Comparison of ENCODE assay signal across 8 cellular contexts in the genomic region with DNA sequence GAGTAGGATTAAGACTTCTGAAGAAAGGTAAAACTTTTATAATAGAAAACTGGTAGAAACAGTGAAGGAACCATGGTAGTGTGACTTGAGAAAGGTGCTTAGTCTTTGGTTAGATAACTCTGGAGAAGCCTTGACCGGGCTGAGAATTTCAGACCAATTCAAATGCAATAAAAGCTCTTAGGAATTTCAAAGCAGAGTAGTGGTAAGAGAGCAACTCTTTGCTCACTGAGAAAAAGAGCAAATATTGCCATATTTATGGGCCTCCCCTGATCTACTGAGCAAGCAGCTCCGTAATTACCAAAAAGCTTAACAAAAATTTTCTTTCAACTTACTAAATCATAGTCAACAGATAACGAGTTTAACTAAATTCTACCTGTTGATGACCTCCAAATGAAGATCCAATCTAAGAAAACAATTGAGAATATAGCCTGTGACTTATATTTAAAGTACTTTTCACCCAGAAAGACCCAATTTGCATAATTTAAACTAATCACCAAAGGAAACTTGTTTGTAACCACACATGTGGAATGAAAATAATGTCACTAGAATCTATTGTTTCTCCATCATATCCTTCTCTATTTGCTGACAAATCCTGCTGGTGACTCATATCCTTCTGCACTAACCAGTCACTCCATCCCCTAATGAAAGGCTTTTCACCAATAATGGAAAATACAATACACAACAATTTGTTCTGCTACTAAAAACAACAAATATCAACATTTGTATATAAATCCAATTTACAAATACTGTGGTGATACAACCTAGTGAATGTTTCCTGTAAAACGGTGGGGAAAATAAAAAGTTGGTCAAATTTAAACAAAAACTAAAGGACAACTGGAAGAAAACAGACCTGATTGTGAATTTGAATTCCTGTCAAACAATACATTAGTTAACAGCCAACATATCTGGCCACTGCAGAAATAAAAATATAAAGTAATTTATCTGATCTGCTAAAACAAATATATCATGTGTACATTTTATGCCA. TPM values are rescaled to one million over a fixed set of nuclear protein-coding genes. Genes with fewer than 3 reads are reported as not detected.
DNase-seq lines count a peak whose midpoint lies in the region; ATAC-seq lines count a peak whose summit lies in the region.

No MANE protein-coding gene starts in this region.

- no peak for ATAC-seq in central memory CD8-positive, alpha-beta T cell (replicated peaks; ENCODE audit: extremely low read depth, poor library complexity, severe bottlenecking)

- peak overlapping the region; percentile 9; the same call in 1 of the 2 replicates for H3K9ac ChIP-seq in ES-I3 (ENCODE audit: low read depth, low read length)

- H3K27me3 Mint-ChIP-seq in central memory CD8-positive, alpha-beta T cell, result no peaks in the 10 kb centered on the region

- H3K4me3 Mint-ChIP-seq in central memory CD8-positive, alpha-beta T cell, result peak overlapping the region; percentile 72

- no peaks in the 10 kb centered on the region for H3K27me3 ChIP-seq in muscle layer of duodenum (ENCODE audit: low read depth, low read length)

- H3K27ac Mint-ChIP-seq in central memory CD8-positive, alpha-beta T cell (ENCODE audit: low read depth), result peak overlapping the region; percentile 85

- H3K4me1 ChIP-seq in ES-I3 (ENCODE audit: insufficient read depth, low read length), result peaks cover 47% of the 10 kb centered on the region
- peaks cover 28 to 82% of the 10 kb centered on the region in 2 donors for H3K4me1 ChIP-seq in muscle layer of duodenum (ENCODE audit: control insufficient read depth in 1 of 2, insufficient read depth in 2 of 2, low read length in 2 of 2)

- peak overlapping the region; percentile 52 for H3K27ac ChIP-seq in muscle layer of duodenum (ENCODE audit: low read length)

- no peaks in the 10 kb centered on the region for H3K9me3 Mint-ChIP-seq in central memory CD8-positive, alpha-beta T cell

- H3K4me1 Mint-ChIP-seq in central memory CD8-positive, alpha-beta T cell, result peaks cover 82% of the 10 kb centered on the region

- peaks cover 23% of the 10 kb centered on the region for H3K36me3 Mint-ChIP-seq in central memory CD8-positive, alpha-beta T cell (ENCODE audit: insufficient read depth)

- peak; percentile 41 for DNase-seq in NOMO-1 treated with DMSO at 0.1 percent for 48 hours (lab: John Stamatoyannopoulos, UW; ENCODE audit: unreplicated experiment)
- no peak for DNase-seq in central memory CD8-positive, alpha-beta T cell (ENCODE audit: low spot score in 2 of 2)
- DNase-seq in occipital lobe (lab: John Stamatoyannopoulos, UW), result no peak
- DNase-seq in GM19240 (ENCODE audit: insufficient read length, low spot score), result no peak
- DNase-seq in NK-92 treated with Interleukin-12 subunit alpha and Interleukin-12 subunit beta, amount 100 ng/mL, for 24 hours (lab: John Stamatoyannopoulos, UW), result no peak
- DNase-seq in UCSD-AML1 (lab: John Stamatoyannopoulos, UW; ENCODE audit: unreplicated experiment), result no peak

- no peak overlapping the region for H3K4me3 ChIP-seq in muscle layer of duodenum (ENCODE audit: low read depth in 1 of 2, low read length in 2 of 2)

- no peaks in the 10 kb centered on the region for H3K36me3 ChIP-seq in ES-I3 (ENCODE audit: insufficient read depth, low read length)
- peaks cover 0 to 3% of the 10 kb centered on the region in 2 donors for H3K36me3 ChIP-seq in muscle layer of duodenum (ENCODE audit: control insufficient read depth in 1 of 2, insufficient read depth in 2 of 2, low read length in 2 of 2)

- no peaks in the 10 kb centered on the region for H3K9me3 ChIP-seq in ES-I3 (ENCODE audit: control insufficient read depth, insufficient read depth, low read length)
- no peaks in the 10 kb centered on the region for H3K9me3 ChIP-seq in muscle layer of duodenum (ENCODE audit: control insufficient read depth in 1 of 2, low read length in 2 of 2)

RNA-seq across cellular contexts. Expression of a gene that starts 6.6 kb away (rescaled TPM):
- 551 TPM for total RNA-seq in occipital lobe
